ENCODE assay signal across 8 cellular contexts in genomic region chr2:169131587-169132512, GRCh38.
DNase-seq lines count a peak whose midpoint lies in the region; ATAC-seq and TF ChIP-seq lines count a peak whose summit lies in the region.

No MANE protein-coding gene starts in this region.

- H3K36me3 ChIP-seq in H7 (replicated peaks; ENCODE audit: control insufficient read depth, insufficient read depth, low read length) (no peaks in the 10 kb centered on the region), right atrium auricular region (no peaks in the 10 kb centered on the region), spleen (no peaks in the 10 kb centered on the region)

- CTCF ChIA-PET in activated CD8-positive, alpha-beta memory T cell treated with anti-CD3 and anti-CD28 coated beads, Interleukin-2, amount 10 ng/mL, durations not matched to agents 7 days and 5 days (lab: Charles Lee): interaction anchor here (0.7 to 3.7 kb wide), 19 partner anchors 8 to 170 kb away, joined by 3 to 87 read pairs (median 4); no protein-coding TSS in a partner anchor
- CTCF ChIA-PET in activated CD8-positive, alpha-beta T cell treated with anti-CD3 and anti-CD28 coated beads for 36 hours (lab: Charles Lee): interaction anchor here (0.6 to 3.7 kb wide), 33 partner anchors 9 to 854 kb away, joined by 3 to 136 read pairs (median 4); no protein-coding TSS in a partner anchor

- H3K27ac ChIP-seq in right atrium auricular region: no peak overlapping the region
- H3K27ac ChIP-seq in spleen: no peak overlapping the region

- no peak overlapping the region for H3K4me3 ChIP-seq in H7 (ENCODE audit: insufficient read depth, low read depth, low read length)
- H3K4me3 ChIP-seq in NB4 (ENCODE audit: low read depth, low read length): no peak overlapping the region
- no peak overlapping the region for H3K4me3 ChIP-seq in right atrium auricular region
- no peak overlapping the region for H3K4me3 ChIP-seq in spleen

- WGBS in spleen, 5 donors: 33 to 38% (median 35%) methylated on average over 9 of the region's 9 CpGs

- H3K4me1 ChIP-seq in right atrium auricular region: no peaks in the 10 kb centered on the region
- H3K4me1 ChIP-seq in spleen: peaks cover 0 to 8% (median 2%) of the 10 kb centered on the region in 6 donors

- H3K9me3 ChIP-seq in right atrium auricular region: no peaks in the 10 kb centered on the region
- no peaks in the 10 kb centered on the region for H3K9me3 ChIP-seq in spleen

- H3K27me3 ChIP-seq in H7 (ENCODE audit: control insufficient read depth, insufficient read depth, low read length): no peaks in the 10 kb centered on the region
- H3K27me3 ChIP-seq in right atrium auricular region: no peaks in the 10 kb centered on the region
- H3K27me3 ChIP-seq in spleen (replicated peaks in 1 of 7): no peaks in the 10 kb centered on the region

- H3K36me3 Mint-ChIP-seq in activated CD8-positive, alpha-beta memory T cell treated with anti-CD3 and anti-CD28 coated beads, Interleukin-2, amount 10 ng/mL, durations not matched to agents 7 days and 5 days: no peaks in the 10 kb centered on the region
- no peaks in the 10 kb centered on the region for H3K36me3 Mint-ChIP-seq in activated CD8-positive, alpha-beta T cell treated with anti-CD3 and anti-CD28 coated beads for 36 hours (ENCODE audit: low read depth)

- POLR2A ChIA-PET in activated CD8-positive, alpha-beta T cell treated with anti-CD3 and anti-CD28 coated beads for 36 hours (lab: Charles Lee): interaction anchor here (0.7 to 1.0 kb wide), 2 partner anchors 22 to 24 kb away, joined by 3 read pairs; no protein-coding TSS in a partner anchor

- intact Hi-C loops in activated CD8-positive, alpha-beta T cell treated with anti-CD3 and anti-CD28 coated beads for 36 hours (cut with micrococcal nuclease): loop anchor here (2.0 kb wide), 2 partner anchors 21 to 169 kb away; no protein-coding TSS in a partner anchor
- intact Hi-C loops in spleen (cut with DNase I; ENCODE audit: low total_unique reads): no loop called here

- H3K4me1 Mint-ChIP-seq in activated CD8-positive, alpha-beta memory T cell treated with anti-CD3 and anti-CD28 coated beads, Interleukin-2, amount 10 ng/mL, durations not matched to agents 7 days and 5 days: peaks cover 5% of the 10 kb centered on the region
- peaks cover 2% of the 10 kb centered on the region for H3K4me1 Mint-ChIP-seq in activated CD8-positive, alpha-beta T cell treated with anti-CD3 and anti-CD28 coated beads for 36 hours (ENCODE audit: low read depth)

- ATAC-seq in activated CD8-positive, alpha-beta memory T cell treated with anti-CD3 and anti-CD28 coated beads, Interleukin-2, amount 10 ng/mL, durations not matched to agents 7 days and 5 days: peak; percentile 55
- ATAC-seq in activated CD8-positive, alpha-beta T cell treated with anti-CD3 and anti-CD28 coated beads for 36 hours: peak; percentile 96

- TF ChIP-seq POLR2A in NB4 (IDR thresholded peaks at IDR 0.05; ENCODE audit: extremely low read depth, insufficient read length) (no peak), spleen (IDR thresholded peaks at IDR 0.05) (no peak)

- no peaks in the 10 kb centered on the region for H3K27me3 Mint-ChIP-seq in activated CD8-positive, alpha-beta memory T cell treated with anti-CD3 and anti-CD28 coated beads, Interleukin-2, amount 10 ng/mL, durations not matched to agents 7 days and 5 days
- no peaks in the 10 kb centered on the region for H3K27me3 Mint-ChIP-seq in activated CD8-positive, alpha-beta T cell treated with anti-CD3 and anti-CD28 coated beads for 36 hours

- no peaks in the 10 kb centered on the region for H3K9me3 Mint-ChIP-seq in activated CD8-positive, alpha-beta memory T cell treated with anti-CD3 and anti-CD28 coated beads, Interleukin-2, amount 10 ng/mL, durations not matched to agents 7 days and 5 days (ENCODE audit: low read depth)
- no peaks in the 10 kb centered on the region for H3K9me3 Mint-ChIP-seq in activated CD8-positive, alpha-beta T cell treated with anti-CD3 and anti-CD28 coated beads for 36 hours

- no peak overlapping the region for H3K4me3 Mint-ChIP-seq in activated CD8-positive, alpha-beta memory T cell treated with anti-CD3 and anti-CD28 coated beads, Interleukin-2, amount 10 ng/mL, durations not matched to agents 7 days and 5 days
- H3K4me3 Mint-ChIP-seq in activated CD8-positive, alpha-beta T cell treated with anti-CD3 and anti-CD28 coated beads for 36 hours: no peak overlapping the region

- H3K27ac Mint-ChIP-seq in activated CD8-positive, alpha-beta memory T cell treated with anti-CD3 and anti-CD28 coated beads, Interleukin-2, amount 10 ng/mL, durations not matched to agents 7 days and 5 days: no peak overlapping the region
- no peak overlapping the region for H3K27ac Mint-ChIP-seq in activated CD8-positive, alpha-beta T cell treated with anti-CD3 and anti-CD28 coated beads for 36 hours

- peak; percentile 71 for TF ChIP-seq CTCF in NB4 (IDR thresholded peaks at IDR 0.05; ENCODE audit: low read depth, low read length)
- TF ChIP-seq CTCF in activated CD8-positive, alpha-beta T cell treated with anti-CD3 and anti-CD28 coated beads for 36 hours (IDR thresholded peaks at IDR 0.05): peak; percentile 88
- TF ChIP-seq CTCF in right atrium auricular region (IDR thresholded peaks at IDR 0.05): peak; percentile 84 to 89
- TF ChIP-seq CTCF in spleen (IDR thresholded peaks at IDR 0.05 in 8 of 11, conservative IDR thresholded peaks at IDR 0.05 in 3 of 11): peak; percentile 66 to 89 (median 80)

- no peak for DNase-seq in activated CD8-positive, alpha-beta memory T cell treated with anti-CD3 and anti-CD28 coated beads, Interleukin-2, amount 10 ng/mL, durations not matched to agents 7 days and 5 days
- no peak for DNase-seq in activated CD8-positive, alpha-beta memory T cell treated with anti-CD3 and anti-CD28 coated beads for 24 hours
- peak; percentile 33 for DNase-seq in H7
- peak; percentile 80 for DNase-seq in NB4 (ENCODE audit: low read depth)
- no peak for DNase-seq in activated CD8-positive, alpha-beta T cell treated with anti-CD3 and anti-CD28 coated beads for 36 hours
- no peak for DNase-seq in right atrium auricular region (ENCODE audit: low spot score)
- no peak for DNase-seq in spleen
- DNase-seq in stimulated activated CD4-positive, alpha-beta T cell treated with anti-CD3 and anti-CD28 coated beads, Interleukin-12 subunit alpha, Interleukin-12 subunit beta, amount 100 ng/mL, for 4 hours: no peak

Comparison
In these comparisons a context has a peak if more than half of its experiments do, and no peak if none do; other contexts are left out.
1. DNase-seq: peak in H7 (single experiment) and NB4 (single experiment); none in activated CD8-positive, alpha-beta memory T cell treated with anti-CD3 and anti-CD28 coated beads, Interleukin-2, amount 10 ng/mL, durations not matched to agents 7 days and 5 days (single experiment), activated CD8-positive, alpha-beta memory T cell treated with anti-CD3 and anti-CD28 coated beads for 24 hours (single experiment), activated CD8-positive, alpha-beta T cell treated with anti-CD3 and anti-CD28 coated beads for 36 hours (single experiment), right atrium auricular region (single experiment), spleen (single experiment) and stimulated activated CD4-positive, alpha-beta T cell treated with anti-CD3 and anti-CD28 coated beads, Interleukin-12 subunit alpha, Interleukin-12 subunit beta, amount 100 ng/mL, for 4 hours (single experiment).
2. Peak in every context shown above with its lines, with median percentiles within 50 percentile points of each other: CTCF ChIP-seq.